Comparison of ENCODE assay signal across 16 cellular contexts in the genomic region with DNA sequence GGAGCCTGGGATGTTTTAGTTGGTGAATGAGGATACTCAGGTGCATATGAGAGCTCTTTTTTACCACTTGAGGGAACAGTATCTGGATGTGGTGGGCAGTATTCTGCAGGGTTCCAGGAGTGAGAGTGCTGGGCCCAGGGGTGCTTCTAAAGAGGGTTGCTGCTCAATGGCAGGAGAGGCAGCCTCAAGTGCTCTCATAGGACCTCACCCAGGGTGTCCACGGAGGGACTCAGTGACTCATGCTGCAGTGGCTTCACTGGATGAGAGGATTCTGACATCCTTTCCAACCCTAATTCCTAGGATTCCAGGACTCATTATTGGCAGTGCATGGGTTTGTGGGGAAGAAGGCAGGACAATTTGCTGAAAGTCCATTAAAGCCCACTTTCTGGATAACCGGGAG.
DNase-seq lines count a peak whose midpoint lies in the region; TF ChIP-seq lines count a peak whose summit lies in the region.
"Had no signal": no experiment of that assay in that cellular context is flagged by ENCODE, and none has a peak within 500 bp of the region (broad histone marks: within the 10 kb centered on the region; RNA-seq: fewer than 3 reads in every experiment).

No MANE protein-coding gene starts in this region.

- H3K4me1 ChIP-seq in mammary epithelial cell (ENCODE audit: insufficient read depth, low read length) (peaks cover 12% of the 10 kb centered on the region), mesenchymal stem cell (ENCODE audit: control insufficient read depth, insufficient read depth, low read depth, low read length) (no peaks in the 10 kb centered on the region)
- H3K4me1 ChIP-seq: A549 had no signal

- no peak overlapping the region for H3K4me2 ChIP-seq in mammary epithelial cell (ENCODE audit: insufficient read depth, low read depth, low read length)
- H3K4me2 ChIP-seq in mesenchymal stem cell (ENCODE audit: low read length, poor library complexity, severe bottlenecking) = no peak overlapping the region
- H3K4me2 ChIP-seq: A549 had no signal

- intact Hi-C loops in mammary epithelial cell (cut with micrococcal nuclease) (no loop called here), MCF 10A (cut with micrococcal nuclease) (no loop called here)

- H3K27ac ChIP-seq in mammary epithelial cell (ENCODE audit: insufficient read depth, low read depth, low read length) (no peak overlapping the region), mesenchymal stem cell (ENCODE audit: low read length, poor library complexity, severe bottlenecking) (no peak overlapping the region)
- H3K27ac ChIP-seq: A549, C4-2B had no signal

- H3K14ac ChIP-seq in mesenchymal stem cell (ENCODE audit: low read length in 2 of 2) = peak overlapping the region in 1 of 2 experiments; percentile 61

- H3K4ac ChIP-seq in mesenchymal stem cell (ENCODE audit: low read depth in 1 of 2, low read length in 2 of 2) = peak overlapping the region in 1 of 2 experiments; percentile 62

- no peaks in the 10 kb centered on the region for H3K36me3 Mint-ChIP-seq in MCF 10A (ENCODE audit: insufficient read depth, unreplicated experiment)

- H2AFZ ChIP-seq in mammary epithelial cell (ENCODE audit: low read depth, low read length) = peak overlapping the region; percentile 71
- no peak overlapping the region for H2AFZ ChIP-seq in mesenchymal stem cell (ENCODE audit: low read depth, low read length)

- TF ChIP-seq CTCF in mammary epithelial cell (conservative IDR thresholded peaks at IDR 0.05 in 1 of 2, IDR thresholded peaks at IDR 0.05 in 1 of 2; ENCODE audit: extremely low read depth in 1 of 2, insufficient read depth in 1 of 2, low read depth in 1 of 2, low read length in 2 of 2) = no peak
- no peak for TF ChIP-seq CTCF in MCF 10A (IDR thresholded peaks at IDR 0.05; ENCODE audit: unreplicated experiment)
- TF ChIP-seq CTCF in epithelial cell of esophagus (IDR thresholded peaks at IDR 0.05; ENCODE audit: insufficient read depth, low read depth, low read length, missing control alignments) = no peak

- no peaks in the 10 kb centered on the region for H3K27me3 ChIP-seq in mammary epithelial cell (ENCODE audit: insufficient read depth, low read length)
- no peaks in the 10 kb centered on the region for H3K27me3 ChIP-seq in mesenchymal stem cell (ENCODE audit: control insufficient read depth in 1 of 2, insufficient read depth in 1 of 2, low read length in 2 of 2)

- H2BK120ac ChIP-seq in mesenchymal stem cell (ENCODE audit: low read depth, low read length) = no peak overlapping the region

- peak overlapping the region; percentile 27 to 90 for H2BK12ac ChIP-seq in mesenchymal stem cell (ENCODE audit: low read length in 2 of 2)

- POLR2A ChIA-PET in MCF 10A (lab: Yijun Ruan, JAX) = no interaction called here

- no peak overlapping the region for H3K4me3 Mint-ChIP-seq in MCF 10A (ENCODE audit: unreplicated experiment)

- H3K36me3 ChIP-seq in mammary epithelial cell (ENCODE audit: insufficient read depth, low read length) = no peaks in the 10 kb centered on the region
- no peaks in the 10 kb centered on the region for H3K36me3 ChIP-seq in mesenchymal stem cell (ENCODE audit: control insufficient read depth in 1 of 2, insufficient read depth in 2 of 2, low read depth in 1 of 2, low read length in 2 of 2)

- H3K27me3 Mint-ChIP-seq in MCF 10A (ENCODE audit: insufficient read depth, unreplicated experiment) = no peaks in the 10 kb centered on the region

- no peak overlapping the region for H4K91ac ChIP-seq in mesenchymal stem cell (ENCODE audit: low read length)

- in situ Hi-C loops in mammary epithelial cell (cut with MboI; ENCODE audit: low sequenced_read_pairs in 2 of 2) = no loop called here

- CTCF ChIA-PET in mammary epithelial cell (lab: Charles Lee; ENCODE audit: low non-redundant PET) = no interaction called here
- CTCF ChIA-PET in MCF 10A (lab: Yijun Ruan, JAX) = no interaction called here

- BruUV-seq in mammary epithelial cell (replicated peaks; lab: Mats Ljungman, UMichigan) = no TSS peak
- no TSS peak for BruUV-seq in MCF 10A (replicated peaks; lab: Mats Ljungman, UMichigan)

- H2BK15ac ChIP-seq in mesenchymal stem cell (ENCODE audit: low read depth, poor library complexity, severe bottlenecking) = no peak overlapping the region

- no peaks in the 10 kb centered on the region for H4K20me1 ChIP-seq in mammary epithelial cell (ENCODE audit: insufficient read depth, low read length)

- H2AK5ac ChIP-seq in mesenchymal stem cell (ENCODE audit: low read length, severe bottlenecking) = no peak overlapping the region

- no peak for DNase-seq in mammary epithelial cell
- DNase-seq in MCF 10A (ENCODE audit: unreplicated experiment) = no peak
- peak; percentile 22 for DNase-seq in epithelial cell of esophagus (ENCODE audit: low read depth)
- DNase-seq in mesenchymal stem cell = peak; percentile 28
- no peak for DNase-seq in midbrain (lab: John Stamatoyannopoulos, UW)
- DNase-seq in AG08395 (ENCODE audit: low spot score) = no peak
- DNase-seq in SW 1271 (lab: John Stamatoyannopoulos, UW) = no peak
- DNase-seq: GF-D8, NCI-H1417 treated with DMSO at 0.1 percent for 48 hours, NCI-H2081, NCI-H2227 treated with DMSO at 0.1 percent for 48 hours, OCI-M1, RPMI8226, SIG-M5 had no signal

- H3K18ac ChIP-seq in mesenchymal stem cell (ENCODE audit: low read depth in 1 of 2, low read length in 2 of 2) = peak overlapping the region in 1 of 2 experiments; percentile 37

- peak overlapping the region; percentile 45 for H4K8ac ChIP-seq in mesenchymal stem cell (ENCODE audit: low read length)

- H3K9ac ChIP-seq in mammary epithelial cell (ENCODE audit: insufficient read depth, low read length) (no peak overlapping the region), mesenchymal stem cell (ENCODE audit: low read length) (no peak overlapping the region)

- H3K4me1 Mint-ChIP-seq in MCF 10A (ENCODE audit: insufficient read depth, unreplicated experiment) = peaks cover 6% of the 10 kb centered on the region

- H3K27ac Mint-ChIP-seq in MCF 10A (ENCODE audit: low read depth, unreplicated experiment) = no peak overlapping the region

- no peak overlapping the region for H2BK5ac ChIP-seq in mesenchymal stem cell (ENCODE audit: low read depth, low read length, poor library complexity, severe bottlenecking)

- H3K79me1 ChIP-seq in mesenchymal stem cell (replicated peaks; ENCODE audit: low read length, poor library complexity, severe bottlenecking) = no peaks in the 10 kb centered on the region

- WGBS in mammary epithelial cell (ENCODE audit: low coverage, missing lambda C conversion rate) = 43% methylated on average over 2 of the region's 2 CpGs
- WGBS in mesenchymal stem cell = 0% methylated on average over 1 of the region's 2 CpGs

- dilution Hi-C loops in mammary epithelial cell (cut with HindIII; ENCODE audit: low sequenced_read_pairs) = no loop called here

- H3K9me3 ChIP-seq in mammary epithelial cell (replicated peaks; ENCODE audit: insufficient read depth, low read length) (no peaks in the 10 kb centered on the region), mesenchymal stem cell (ENCODE audit: control insufficient read depth, low read length) (peaks cover 4% of the 10 kb centered on the region)
- H3K9me3 ChIP-seq: A549 had no signal

- H3K79me2 ChIP-seq in mammary epithelial cell (ENCODE audit: insufficient read depth, low read length) = no peaks in the 10 kb centered on the region

- no peaks in the 10 kb centered on the region for H3K9me3 Mint-ChIP-seq in MCF 10A (ENCODE audit: unreplicated experiment)

- H3K23ac ChIP-seq in mesenchymal stem cell (ENCODE audit: low read length in 2 of 2) = peak overlapping the region in 1 of 2 experiments; percentile 20

- H3K4me3 ChIP-seq in mammary epithelial cell (replicated peaks in 1 of 3; ENCODE audit: insufficient read depth in 1 of 3, low read depth in 2 of 3, low read length in 3 of 3) (no peak overlapping the region), epithelial cell of esophagus (ENCODE audit: low read length) (no peak overlapping the region), mesenchymal stem cell (ENCODE audit: insufficient read depth in 1 of 2, low read depth in 1 of 2, low read length in 2 of 2) (no peak overlapping the region)
- H3K4me3 ChIP-seq: A549 had no signal

Comparison
In these comparisons a context has a peak if more than half of its experiments do, and no peak if none do; other contexts are left out.
1. DNase-seq: peak in epithelial cell of esophagus (single experiment) and mesenchymal stem cell (single experiment); none in mammary epithelial cell (single experiment), MCF 10A (single experiment), midbrain (single experiment), AG08395 (single experiment) and SW 1271 (0 of 2).